ENCODE assay signal across 1 cellular context in the genomic region with DNA sequence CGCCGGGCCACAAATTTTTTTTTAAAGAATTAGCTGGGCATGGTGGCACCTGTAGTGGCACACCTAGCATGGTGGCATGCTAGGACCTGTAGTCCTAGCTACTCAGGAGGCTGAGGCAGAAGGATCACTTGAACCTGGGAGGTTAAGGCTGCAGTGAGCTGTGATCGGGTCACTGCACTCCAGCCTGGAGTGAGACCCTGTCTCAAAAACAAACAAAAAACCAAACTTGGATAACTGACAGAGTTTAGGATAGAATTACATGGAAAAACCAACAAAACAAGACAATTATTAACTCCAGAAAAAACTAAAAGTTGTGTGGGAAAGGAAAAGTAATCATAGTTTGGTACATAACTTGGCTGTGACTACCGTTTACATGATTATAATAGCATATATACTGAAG.
TF ChIP-seq lines count a peak whose summit lies in the region.

No MANE protein-coding gene starts in this region.

TF ChIP-seq in HepG2, 621 proteins besides CTCF, POLR2A, EP300 and RAD21 (continues in another document):
- TF ChIP-seq, protein P1, sequence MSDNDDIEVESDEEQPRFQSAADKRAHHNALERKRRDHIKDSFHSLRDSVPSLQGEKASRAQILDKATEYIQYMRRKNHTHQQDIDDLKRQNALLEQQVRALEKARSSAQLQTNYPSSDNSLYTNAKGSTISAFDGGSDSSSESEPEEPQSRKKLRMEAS (IDR thresholded peaks at IDR 0.05) = 0 out of 2 replicates have a peak, but pooled peaks have one; percentile 18
- TF ChIP-seq ZNF782 (CRISPR knock-in tag; IDR thresholded peaks at IDR 0.05; ENCODE audit: borderline replicate concordance) = 0 out of 2 replicates have a peak, but pooled peaks have one; percentile 8
- TF ChIP-seq CHD2 (IDR thresholded peaks at IDR 0.05; ENCODE audit: low read depth, low read length) = no peak
- TF ChIP-seq, protein P2, sequence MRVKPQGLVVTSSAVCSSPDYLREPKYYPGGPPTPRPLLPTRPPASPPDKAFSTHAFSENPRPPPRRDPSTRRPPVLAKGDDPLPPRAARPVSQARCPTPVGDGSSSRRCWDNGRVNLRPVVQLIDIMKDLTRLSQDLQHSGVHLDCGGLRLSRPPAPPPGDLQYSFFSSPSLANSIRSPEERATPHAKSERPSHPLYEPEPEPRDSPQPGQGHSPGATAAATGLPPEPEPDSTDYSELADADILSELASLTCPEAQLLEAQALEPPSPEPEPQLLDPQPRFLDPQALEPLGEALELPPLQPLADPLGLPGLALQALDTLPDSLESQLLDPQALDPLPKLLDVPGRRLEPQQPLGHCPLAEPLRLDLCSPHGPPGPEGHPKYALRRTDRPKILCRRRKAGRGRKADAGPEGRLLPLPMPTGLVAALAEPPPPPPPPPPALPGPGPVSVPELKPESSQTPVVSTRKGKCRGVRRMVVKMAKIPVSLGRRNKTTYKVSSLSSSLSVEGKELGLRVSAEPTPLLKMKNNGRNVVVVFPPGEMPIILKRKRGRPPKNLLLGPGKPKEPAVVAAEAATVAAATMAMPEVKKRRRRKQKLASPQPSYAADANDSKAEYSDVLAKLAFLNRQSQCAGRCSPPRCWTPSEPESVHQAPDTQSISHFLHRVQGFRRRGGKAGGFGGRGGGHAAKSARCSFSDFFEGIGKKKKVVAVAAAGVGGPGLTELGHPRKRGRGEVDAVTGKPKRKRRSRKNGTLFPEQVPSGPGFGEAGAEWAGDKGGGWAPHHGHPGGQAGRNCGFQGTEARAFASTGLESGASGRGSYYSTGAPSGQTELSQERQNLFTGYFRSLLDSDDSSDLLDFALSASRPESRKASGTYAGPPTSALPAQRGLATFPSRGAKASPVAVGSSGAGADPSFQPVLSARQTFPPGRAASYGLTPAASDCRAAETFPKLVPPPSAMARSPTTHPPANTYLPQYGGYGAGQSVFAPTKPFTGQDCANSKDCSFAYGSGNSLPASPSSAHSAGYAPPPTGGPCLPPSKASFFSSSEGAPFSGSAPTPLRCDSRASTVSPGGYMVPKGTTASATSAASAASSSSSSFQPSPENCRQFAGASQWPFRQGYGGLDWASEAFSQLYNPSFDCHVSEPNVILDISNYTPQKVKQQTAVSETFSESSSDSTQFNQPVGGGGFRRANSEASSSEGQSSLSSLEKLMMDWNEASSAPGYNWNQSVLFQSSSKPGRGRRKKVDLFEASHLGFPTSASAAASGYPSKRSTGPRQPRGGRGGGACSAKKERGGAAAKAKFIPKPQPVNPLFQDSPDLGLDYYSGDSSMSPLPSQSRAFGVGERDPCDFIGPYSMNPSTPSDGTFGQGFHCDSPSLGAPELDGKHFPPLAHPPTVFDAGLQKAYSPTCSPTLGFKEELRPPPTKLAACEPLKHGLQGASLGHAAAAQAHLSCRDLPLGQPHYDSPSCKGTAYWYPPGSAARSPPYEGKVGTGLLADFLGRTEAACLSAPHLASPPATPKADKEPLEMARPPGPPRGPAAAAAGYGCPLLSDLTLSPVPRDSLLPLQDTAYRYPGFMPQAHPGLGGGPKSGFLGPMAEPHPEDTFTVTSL (CRISPR knock-in tag; IDR thresholded peaks at IDR 0.05; ENCODE audit: borderline replicate concordance) = peak; percentile 70; the same call in 1 of the 2 replicates
- TF ChIP-seq, protein P3, sequence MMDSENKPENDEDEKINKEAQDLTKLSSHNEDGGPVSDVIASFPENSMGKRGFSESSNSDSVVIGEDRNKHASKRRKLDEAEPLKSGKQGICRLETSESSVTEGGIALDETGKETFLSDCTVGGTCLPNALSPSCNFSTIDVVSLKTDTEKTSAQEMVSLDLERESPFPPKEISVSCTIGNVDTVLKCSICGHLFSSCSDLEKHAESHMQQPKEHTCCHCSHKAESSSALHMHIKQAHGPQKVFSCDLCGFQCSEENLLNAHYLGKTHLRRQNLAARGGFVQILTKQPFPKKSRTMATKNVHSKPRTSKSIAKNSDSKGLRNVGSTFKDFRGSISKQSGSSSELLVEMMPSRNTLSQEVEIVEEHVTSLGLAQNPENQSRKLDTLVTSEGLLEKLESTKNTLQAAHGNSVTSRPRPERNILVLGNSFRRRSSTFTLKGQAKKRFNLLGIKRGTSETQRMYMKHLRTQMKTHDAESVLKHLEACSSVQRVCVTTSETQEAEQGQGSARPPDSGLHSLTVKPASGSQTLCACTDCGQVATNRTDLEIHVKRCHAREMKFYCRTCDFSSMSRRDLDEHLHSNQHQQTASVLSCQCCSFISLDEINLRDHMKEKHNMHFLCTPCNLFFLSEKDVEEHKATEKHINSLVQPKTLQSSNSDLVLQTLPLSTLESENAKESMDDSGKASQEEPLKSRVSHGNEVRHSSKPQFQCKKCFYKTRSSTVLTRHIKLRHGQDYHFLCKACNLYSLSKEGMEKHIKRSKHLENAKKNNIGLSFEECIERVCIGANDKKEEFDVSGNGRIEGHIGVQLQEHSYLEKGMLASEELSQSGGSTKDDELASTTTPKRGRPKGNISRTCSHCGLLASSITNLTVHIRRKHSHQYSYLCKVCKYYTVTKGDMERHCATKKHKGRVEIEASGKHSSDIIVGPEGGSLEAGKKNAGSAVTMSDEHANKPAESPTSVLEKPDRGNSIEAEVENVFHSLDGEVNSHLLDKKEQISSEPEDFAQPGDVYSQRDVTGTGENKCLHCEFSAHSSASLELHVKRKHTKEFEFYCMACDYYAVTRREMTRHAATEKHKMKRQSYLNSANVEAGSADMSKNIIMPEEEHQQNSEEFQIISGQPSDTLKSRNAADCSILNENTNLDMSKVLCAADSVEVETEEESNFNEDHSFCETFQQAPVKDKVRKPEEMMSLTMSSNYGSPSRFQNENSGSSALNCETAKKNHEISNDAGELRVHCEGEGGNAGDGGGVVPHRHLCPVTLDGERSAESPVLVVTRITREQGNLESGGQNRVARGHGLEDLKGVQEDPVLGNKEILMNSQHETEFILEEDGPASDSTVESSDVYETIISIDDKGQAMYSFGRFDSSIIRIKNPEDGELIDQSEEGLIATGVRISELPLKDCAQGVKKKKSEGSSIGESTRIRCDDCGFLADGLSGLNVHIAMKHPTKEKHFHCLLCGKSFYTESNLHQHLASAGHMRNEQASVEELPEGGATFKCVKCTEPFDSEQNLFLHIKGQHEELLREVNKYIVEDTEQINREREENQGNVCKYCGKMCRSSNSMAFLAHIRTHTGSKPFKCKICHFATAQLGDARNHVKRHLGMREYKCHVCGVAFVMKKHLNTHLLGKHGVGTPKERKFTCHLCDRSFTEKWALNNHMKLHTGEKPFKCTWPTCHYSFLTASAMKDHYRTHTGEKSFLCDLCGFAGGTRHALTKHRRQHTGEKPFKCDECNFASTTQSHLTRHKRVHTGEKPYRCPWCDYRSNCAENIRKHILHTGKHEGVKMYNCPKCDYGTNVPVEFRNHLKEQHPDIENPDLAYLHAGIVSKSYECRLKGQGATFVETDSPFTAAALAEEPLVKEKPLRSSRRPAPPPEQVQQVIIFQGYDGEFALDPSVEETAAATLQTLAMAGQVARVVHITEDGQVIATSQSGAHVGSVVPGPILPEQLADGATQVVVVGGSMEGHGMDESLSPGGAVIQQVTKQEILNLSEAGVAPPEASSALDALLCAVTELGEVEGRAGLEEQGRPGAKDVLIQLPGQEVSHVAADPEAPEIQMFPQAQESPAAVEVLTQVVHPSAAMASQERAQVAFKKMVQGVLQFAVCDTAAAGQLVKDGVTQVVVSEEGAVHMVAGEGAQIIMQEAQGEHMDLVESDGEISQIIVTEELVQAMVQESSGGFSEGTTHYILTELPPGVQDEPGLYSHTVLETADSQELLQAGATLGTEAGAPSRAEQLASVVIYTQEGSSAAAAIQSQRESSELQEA (CRISPR knock-in tag; IDR thresholded peaks at IDR 0.05; ENCODE audit: not compliant biosample characterization) = no peak
- no peak for TF ChIP-seq ZNF530 (CRISPR knock-in tag; IDR thresholded peaks at IDR 0.05; ENCODE audit: low read depth)
- TF ChIP-seq HDAC1 (CRISPR knock-in tag; IDR thresholded peaks at IDR 0.05) = peak; percentile 68
- TF ChIP-seq GFI1 (CRISPR knock-in tag; IDR thresholded peaks at IDR 0.05; ENCODE audit: borderline replicate concordance) = no peak
- peak; percentile 98 for TF ChIP-seq ZMYM3 (CRISPR knock-in tag; IDR thresholded peaks at IDR 0.05)
- peak; percentile 83; the same call in 1 of the 2 replicates for TF ChIP-seq SIX1 (CRISPR knock-in tag; IDR thresholded peaks at IDR 0.05; ENCODE audit: borderline replicate concordance)
- TF ChIP-seq, protein P4, sequence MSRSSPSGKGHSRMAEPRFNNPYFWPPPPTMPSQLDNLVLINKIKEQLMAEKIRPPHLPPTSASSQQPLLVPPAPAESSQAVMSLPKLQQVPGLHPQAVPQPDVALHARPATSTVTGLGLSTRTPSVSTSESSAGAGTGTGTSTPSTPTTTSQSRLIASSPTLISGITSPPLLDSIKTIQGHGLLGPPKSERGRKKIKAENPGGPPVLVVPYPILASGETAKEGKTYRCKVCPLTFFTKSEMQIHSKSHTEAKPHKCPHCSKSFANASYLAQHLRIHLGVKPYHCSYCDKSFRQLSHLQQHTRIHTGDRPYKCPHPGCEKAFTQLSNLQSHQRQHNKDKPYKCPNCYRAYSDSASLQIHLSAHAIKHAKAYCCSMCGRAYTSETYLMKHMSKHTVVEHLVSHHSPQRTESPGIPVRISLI (CRISPR knock-in tag; IDR thresholded peaks at IDR 0.05; ENCODE audit: borderline replicate concordance) = peak; percentile 53; the same call in 1 of the 2 replicates
- TF ChIP-seq ZZZ3 (CRISPR knock-in tag; IDR thresholded peaks at IDR 0.05; ENCODE audit: borderline replicate concordance) = no peak
- TF ChIP-seq PHF5A (CRISPR knock-in tag; IDR thresholded peaks at IDR 0.05; ENCODE audit: low read depth, unreplicated experiment) = no peak
- TF ChIP-seq NFKBIZ (CRISPR knock-in tag; IDR thresholded peaks at IDR 0.05) = no peak
- TF ChIP-seq ZNF816 (CRISPR knock-in tag; IDR thresholded peaks at IDR 0.05; ENCODE audit: borderline replicate concordance) = 0 out of 2 replicates have a peak, but pooled peaks have one; percentile 6
- TF ChIP-seq POGZ (CRISPR knock-in tag; IDR thresholded peaks at IDR 0.05) = peak; percentile 56; the same call in 1 of the 2 replicates
- TF ChIP-seq FOSL2 (CRISPR knock-in tag; IDR thresholded peaks at IDR 0.05) = 0 out of 2 replicates have a peak, but pooled peaks have one; percentile 5
- TF ChIP-seq, protein P5, sequence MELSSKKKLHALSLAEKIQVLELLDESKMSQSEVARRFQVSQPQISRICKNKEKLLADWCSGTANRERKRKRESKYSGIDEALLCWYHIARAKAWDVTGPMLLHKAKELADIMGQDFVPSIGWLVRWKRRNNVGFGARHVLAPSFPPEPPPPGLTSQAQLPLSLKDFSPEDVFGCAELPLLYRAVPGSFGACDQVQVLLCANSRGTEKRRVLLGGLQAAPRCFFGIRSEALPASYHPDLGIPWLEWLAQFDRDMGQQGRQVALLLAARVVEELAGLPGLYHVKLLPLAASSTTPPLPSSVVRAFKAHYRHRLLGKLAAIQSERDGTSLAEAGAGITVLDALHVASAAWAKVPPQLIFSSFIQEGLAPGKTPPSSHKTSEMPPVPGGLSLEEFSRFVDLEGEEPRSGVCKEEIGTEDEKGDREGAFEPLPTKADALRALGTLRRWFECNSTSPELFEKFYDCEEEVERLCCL (CRISPR knock-in tag; IDR thresholded peaks at IDR 0.05; ENCODE audit: borderline replicate concordance) = no peak
- peak; percentile 19; the same call in 1 of the 2 replicates for TF ChIP-seq BCL6 (CRISPR knock-in tag; IDR thresholded peaks at IDR 0.05)
- 0 out of 2 replicates have a peak, but pooled peaks have one; percentile 14 for TF ChIP-seq ZNF644 (CRISPR knock-in tag; IDR thresholded peaks at IDR 0.05; ENCODE audit: low read depth)
- TF ChIP-seq, protein P6, sequence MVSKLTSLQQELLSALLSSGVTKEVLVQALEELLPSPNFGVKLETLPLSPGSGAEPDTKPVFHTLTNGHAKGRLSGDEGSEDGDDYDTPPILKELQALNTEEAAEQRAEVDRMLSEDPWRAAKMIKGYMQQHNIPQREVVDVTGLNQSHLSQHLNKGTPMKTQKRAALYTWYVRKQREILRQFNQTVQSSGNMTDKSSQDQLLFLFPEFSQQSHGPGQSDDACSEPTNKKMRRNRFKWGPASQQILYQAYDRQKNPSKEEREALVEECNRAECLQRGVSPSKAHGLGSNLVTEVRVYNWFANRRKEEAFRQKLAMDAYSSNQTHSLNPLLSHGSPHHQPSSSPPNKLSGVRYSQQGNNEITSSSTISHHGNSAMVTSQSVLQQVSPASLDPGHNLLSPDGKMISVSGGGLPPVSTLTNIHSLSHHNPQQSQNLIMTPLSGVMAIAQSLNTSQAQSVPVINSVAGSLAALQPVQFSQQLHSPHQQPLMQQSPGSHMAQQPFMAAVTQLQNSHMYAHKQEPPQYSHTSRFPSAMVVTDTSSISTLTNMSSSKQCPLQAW (CRISPR knock-in tag; IDR thresholded peaks at IDR 0.05) = peak; percentile 46; the same call in 1 of the 2 replicates
- TF ChIP-seq KDM1A (CRISPR knock-in tag; IDR thresholded peaks at IDR 0.05) = 0 out of 2 replicates have a peak, but pooled peaks have one; percentile 49
- TF ChIP-seq ZNF850 (CRISPR knock-in tag; conservative IDR thresholded peaks at IDR 0.05) = 0 out of 2 replicates have a peak, but pooled peaks have one; percentile 30
- TF ChIP-seq, protein P7, sequence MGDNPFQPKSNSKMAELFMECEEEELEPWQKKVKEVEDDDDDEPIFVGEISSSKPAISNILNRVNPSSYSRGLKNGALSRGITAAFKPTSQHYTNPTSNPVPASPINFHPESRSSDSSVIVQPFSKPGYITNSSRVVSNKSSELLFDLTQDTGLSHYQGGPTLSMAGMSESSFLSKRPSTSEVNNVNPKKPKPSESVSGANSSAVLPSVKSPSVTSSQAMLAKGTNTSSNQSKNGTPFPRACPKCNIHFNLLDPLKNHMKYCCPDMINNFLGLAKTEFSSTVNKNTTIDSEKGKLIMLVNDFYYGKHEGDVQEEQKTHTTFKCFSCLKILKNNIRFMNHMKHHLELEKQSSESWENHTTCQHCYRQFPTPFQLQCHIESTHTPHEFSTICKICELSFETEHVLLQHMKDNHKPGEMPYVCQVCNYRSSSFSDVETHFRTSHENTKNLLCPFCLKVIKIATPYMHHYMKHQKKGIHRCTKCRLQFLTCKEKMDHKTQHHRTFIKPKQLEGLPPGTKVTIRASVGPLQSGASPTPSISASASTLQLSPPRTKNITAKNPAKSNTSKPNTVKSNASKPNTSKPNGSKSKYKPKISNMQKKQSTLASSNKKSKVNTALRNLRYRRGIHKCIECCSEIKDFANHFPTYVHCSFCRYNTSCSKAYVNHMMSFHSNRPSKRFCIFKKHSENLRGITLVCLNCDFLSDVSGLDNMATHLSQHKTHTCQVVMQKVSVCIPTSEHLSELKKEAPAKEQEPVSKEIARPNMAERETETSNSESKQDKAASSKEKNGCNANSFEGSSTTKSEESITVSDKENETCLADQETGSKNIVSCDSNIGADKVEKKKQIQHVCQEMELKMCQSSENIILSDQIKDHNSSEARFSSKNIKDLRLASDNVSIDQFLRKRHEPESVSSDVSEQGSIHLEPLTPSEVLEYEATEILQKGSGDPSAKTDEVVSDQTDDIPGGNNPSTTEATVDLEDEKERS (CRISPR knock-in tag; IDR thresholded peaks at IDR 0.05) = 0 out of 2 replicates have a peak, but pooled peaks have one; percentile 66
- TF ChIP-seq ZBTB7A (CRISPR knock-in tag; IDR thresholded peaks at IDR 0.05) = 0 out of 2 replicates have a peak, but pooled peaks have one; percentile 15
- TF ChIP-seq SALL1 (CRISPR knock-in tag; IDR thresholded peaks at IDR 0.05) = peak; percentile 54
- TF ChIP-seq, protein P8, sequence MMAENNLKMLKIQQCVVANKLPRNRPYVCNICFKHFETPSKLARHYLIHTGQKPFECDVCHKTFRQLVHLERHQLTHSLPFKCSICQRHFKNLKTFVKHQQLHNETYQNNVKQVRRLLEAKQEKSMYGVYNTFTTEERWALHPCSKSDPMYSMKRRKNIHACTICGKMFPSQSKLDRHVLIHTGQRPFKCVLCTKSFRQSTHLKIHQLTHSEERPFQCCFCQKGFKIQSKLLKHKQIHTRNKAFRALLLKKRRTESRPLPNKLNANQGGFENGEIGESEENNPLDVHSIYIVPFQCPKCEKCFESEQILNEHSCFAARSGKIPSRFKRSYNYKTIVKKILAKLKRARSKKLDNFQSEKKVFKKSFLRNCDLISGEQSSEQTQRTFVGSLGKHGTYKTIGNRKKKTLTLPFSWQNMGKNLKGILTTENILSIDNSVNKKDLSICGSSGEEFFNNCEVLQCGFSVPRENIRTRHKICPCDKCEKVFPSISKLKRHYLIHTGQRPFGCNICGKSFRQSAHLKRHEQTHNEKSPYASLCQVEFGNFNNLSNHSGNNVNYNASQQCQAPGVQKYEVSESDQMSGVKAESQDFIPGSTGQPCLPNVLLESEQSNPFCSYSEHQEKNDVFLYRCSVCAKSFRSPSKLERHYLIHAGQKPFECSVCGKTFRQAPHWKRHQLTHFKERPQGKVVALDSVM (CRISPR knock-in tag; IDR thresholded peaks at IDR 0.05) = peak; percentile 100
